In genomic region chr16:85798901-85799496, GRCh38 we compare ENCODE assay signal across 8 cellular contexts. TPM values are rescaled to one million over a fixed set of nuclear protein-coding genes. Genes with fewer than 3 reads are reported as not detected.
DNase-seq lines count a peak whose midpoint lies in the region; ATAC-seq and TF ChIP-seq lines count a peak whose summit lies in the region.

No MANE protein-coding gene starts in this region.

- no peak overlapping the region for H2BK15ac ChIP-seq in neuronal stem cell (ENCODE audit: low read length)

- H3K4me1 Mint-ChIP-seq in activated CD8-positive, alpha-beta memory T cell treated with anti-CD3 and anti-CD28 coated beads, Interleukin-2, amount 10 ng/mL, durations not matched to agents 7 days and 5 days, result peaks cover 52% of the 10 kb centered on the region

- H3K14ac ChIP-seq in neuronal stem cell (ENCODE audit: low read length), result peak overlapping the region; percentile 61

- peak overlapping the region; percentile 95 for H2AFZ ChIP-seq in neuronal stem cell (ENCODE audit: low read length)

- H3K18ac ChIP-seq in neuronal stem cell (ENCODE audit: low read length), result peak overlapping the region; percentile 93

- H3K4me1 ChIP-seq in HUES64 (ENCODE audit: insufficient read depth, low read length), result peaks cover 2% of the 10 kb centered on the region; the same call in 1 of the 2 replicates
- peaks cover 3 to 7% of the 10 kb centered on the region in 2 donors for H3K4me1 ChIP-seq in neuronal stem cell (ENCODE audit: control insufficient read depth in 2 of 2, insufficient read depth in 1 of 2, low read depth in 1 of 2, low read length in 2 of 2)

- peaks cover 18% of the 10 kb centered on the region for H3K79me1 ChIP-seq in neuronal stem cell (ENCODE audit: low read depth, low read length)

- H3K27ac Mint-ChIP-seq in activated CD8-positive, alpha-beta memory T cell treated with anti-CD3 and anti-CD28 coated beads, Interleukin-2, amount 10 ng/mL, durations not matched to agents 7 days and 5 days, result peak overlapping the region; percentile 86

- H3K36me3 Mint-ChIP-seq in activated CD8-positive, alpha-beta memory T cell treated with anti-CD3 and anti-CD28 coated beads, Interleukin-2, amount 10 ng/mL, durations not matched to agents 7 days and 5 days, result peaks cover 39% of the 10 kb centered on the region

- TF ChIP-seq CTCF in fibroblast of the aortic adventitia (IDR thresholded peaks at IDR 0.05; ENCODE audit: insufficient read depth, low read length), result peak; percentile 13

- H3K27ac ChIP-seq in HUES64 (ENCODE audit: low read depth, low read length) (peak overlapping the region; percentile 91), neuronal stem cell (replicated peaks; ENCODE audit: low read length) (peak overlapping the region; percentile 41)

- H2BK12ac ChIP-seq in neuronal stem cell (ENCODE audit: low read length), result no peak overlapping the region

- peaks cover 65% of the 10 kb centered on the region for H3K36me3 ChIP-seq in HUES64 (ENCODE audit: insufficient read depth, low read length)
- peaks cover 22 to 71% of the 10 kb centered on the region in 2 donors for H3K36me3 ChIP-seq in neuronal stem cell (replicated peaks in 1 of 2; ENCODE audit: control insufficient read depth in 2 of 2, insufficient read depth in 2 of 2, low read length in 2 of 2)

- no peaks in the 10 kb centered on the region for H3K27me3 ChIP-seq in HUES64 (ENCODE audit: insufficient read depth, low read length)
- H3K27me3 ChIP-seq in neuronal stem cell (ENCODE audit: control insufficient read depth in 3 of 3, insufficient read depth in 3 of 3, low read depth in 1 of 3, low read length in 3 of 3), result no peaks in the 10 kb centered on the region

- H3K9me3 ChIP-seq in HUES64 (ENCODE audit: insufficient read depth, low read depth, low read length), result no peaks in the 10 kb centered on the region
- no peaks in the 10 kb centered on the region for H3K9me3 ChIP-seq in neuronal stem cell (replicated peaks in 1 of 2; ENCODE audit: control insufficient read depth in 2 of 2, insufficient read depth in 1 of 2, low read depth in 1 of 2, low read length in 2 of 2)

- no peak overlapping the region for H4K91ac ChIP-seq in neuronal stem cell (ENCODE audit: low read depth, low read length, poor library complexity)

- peak overlapping the region; percentile 85 for H3K4me2 ChIP-seq in neuronal stem cell (ENCODE audit: insufficient read depth, low read length, poor library complexity, severe bottlenecking)

- H4K8ac ChIP-seq in neuronal stem cell (ENCODE audit: low read depth, low read length), result no peak overlapping the region

- peak overlapping the region; percentile 94 for H3K9ac ChIP-seq in HUES64 (ENCODE audit: low read depth, low read length)
- H3K9ac ChIP-seq in neuronal stem cell (ENCODE audit: low read depth, low read length, poor library complexity), result peak overlapping the region; percentile 97

- H3K4me3 Mint-ChIP-seq in activated CD8-positive, alpha-beta memory T cell treated with anti-CD3 and anti-CD28 coated beads, Interleukin-2, amount 10 ng/mL, durations not matched to agents 7 days and 5 days, result peak overlapping the region; percentile 86

- peak overlapping the region; percentile 92 for H2BK120ac ChIP-seq in neuronal stem cell (ENCODE audit: low read depth, low read length)

- peak; percentile 5 for ATAC-seq in GM21447 (IDR thresholded peaks at IDR 0.05; ENCODE audit: unreplicated experiment)
- peak; percentile 64 for ATAC-seq in activated CD8-positive, alpha-beta memory T cell treated with anti-CD3 and anti-CD28 coated beads, Interleukin-2, amount 10 ng/mL, durations not matched to agents 7 days and 5 days
- no peak for ATAC-seq in HG02870 (IDR thresholded peaks at IDR 0.05; ENCODE audit: unreplicated experiment)

- no peaks in the 10 kb centered on the region for H3K9me3 Mint-ChIP-seq in activated CD8-positive, alpha-beta memory T cell treated with anti-CD3 and anti-CD28 coated beads, Interleukin-2, amount 10 ng/mL, durations not matched to agents 7 days and 5 days (ENCODE audit: low read depth)

- peak overlapping the region; percentile 26 for H3K4ac ChIP-seq in neuronal stem cell (ENCODE audit: low read length)

- CTCF ChIA-PET in activated CD8-positive, alpha-beta memory T cell treated with anti-CD3 and anti-CD28 coated beads, Interleukin-2, amount 10 ng/mL, durations not matched to agents 7 days and 5 days (lab: Charles Lee), result interaction anchor here (0.7 to 1.8 kb wide), 2 partner anchors 20 to 23 kb away, joined by 3 to 6 read pairs; no protein-coding TSS in a partner anchor

- no peaks in the 10 kb centered on the region for H3K27me3 Mint-ChIP-seq in activated CD8-positive, alpha-beta memory T cell treated with anti-CD3 and anti-CD28 coated beads, Interleukin-2, amount 10 ng/mL, durations not matched to agents 7 days and 5 days

- H3K23ac ChIP-seq in neuronal stem cell (ENCODE audit: low read depth, low read length, poor library complexity), result peak overlapping the region; percentile 96

- H2AK5ac ChIP-seq in neuronal stem cell (ENCODE audit: low read depth, low read length), result peak overlapping the region; percentile 56

- peak overlapping the region; percentile 30 for H2BK5ac ChIP-seq in neuronal stem cell (ENCODE audit: low read length)

- DNase-seq in EH (ENCODE audit: low read depth) (peak; percentile 44), fibroblast of the aortic adventitia (ENCODE audit: low read depth) (peak; percentile 8), neuronal stem cell (ENCODE audit: low spot score) (no peak), NCI-H774 (lab: John Stamatoyannopoulos, UW) (no peak)
- DNase-seq in activated CD8-positive, alpha-beta memory T cell treated with anti-CD3 and anti-CD28 coated beads, Interleukin-2, amount 10 ng/mL, durations not matched to agents 7 days and 5 days, result peak; percentile 63

- H3K4me3 ChIP-seq in HUES64 (ENCODE audit: low read length) (peak overlapping the region; percentile 95), fibroblast of the aortic adventitia (ENCODE audit: low read depth, low read length) (peak overlapping the region; percentile 95), neuronal stem cell (ENCODE audit: low read length in 2 of 2) (peak overlapping the region; percentile 91 to 99)

- under 1% methylated on average over 51 of the region's 51 CpGs for WGBS in HUES64
- WGBS in neuronal stem cell (ENCODE audit: extremely low coverage in 2 of 2, insufficient read length in 2 of 2, insufficient replicate concordance in 1 of 2), 2 donors, result no CpG with 5 or more reads among the region's 51 CpGs

RNA-seq across cellular contexts. Expression of gene EMC8, which starts 0.3 kb away (rescaled TPM):
- 38.7 TPM for polyA plus RNA-seq in HUES64 (2013, experiment 1 of 2)
- 34.2 TPM for polyA plus RNA-seq in HUES64 (2013, experiment 2 of 2)
- total RNA-seq in activated CD8-positive, alpha-beta memory T cell treated with anti-CD3 and anti-CD28 coated beads, Interleukin-2, amount 10 ng/mL, durations not matched to agents 7 days and 5 days, result 10 to 100 TPM; 32.2 to 33.9 TPM
- total RNA-seq in fibroblast of the aortic adventitia (ENCODE audit: low replicate concordance), result 18.6 and 23.8 TPM in 2 replicates
- 25.0 TPM for polyA plus RNA-seq in neuronal stem cell (2013, experiment 1 of 2)
- polyA plus RNA-seq in neuronal stem cell (2013, experiment 2 of 2), result 25.5 TPM

RNA-seq across cellular contexts. Expression of gene COX4I1, which starts 0.5 kb away (rescaled TPM):
- 483 TPM for polyA plus RNA-seq in HUES64 (2013, experiment 1 of 2)
- polyA plus RNA-seq in HUES64 (2013, experiment 2 of 2), result 535 TPM
- total RNA-seq in activated CD8-positive, alpha-beta memory T cell treated with anti-CD3 and anti-CD28 coated beads, Interleukin-2, amount 10 ng/mL, durations not matched to agents 7 days and 5 days, result 100 to 1,000 TPM; 422 to 473 TPM
- total RNA-seq in fibroblast of the aortic adventitia (ENCODE audit: low replicate concordance), result 348 and 421 TPM in 2 replicates
- polyA plus RNA-seq in neuronal stem cell (2013, experiment 1 of 2), result 874 TPM
- 829 TPM for polyA plus RNA-seq in neuronal stem cell (2013, experiment 2 of 2)

RNA-seq across cellular contexts. Expression of gene C16orf74, which starts 48.1 kb away (rescaled TPM):
- polyA plus RNA-seq in HUES64 (2013, experiment 1 of 2), result 2.8 TPM
- 3.6 TPM for polyA plus RNA-seq in HUES64 (2013, experiment 2 of 2)
- total RNA-seq in activated CD8-positive, alpha-beta memory T cell treated with anti-CD3 and anti-CD28 coated beads, Interleukin-2, amount 10 ng/mL, durations not matched to agents 7 days and 5 days, result under 1 TPM; 0.23 to 0.41 TPM
- 0.81 and 12.0 TPM in 2 replicates for total RNA-seq in fibroblast of the aortic adventitia (ENCODE audit: low replicate concordance)
- 2.8 TPM for polyA plus RNA-seq in neuronal stem cell (2013, experiment 1 of 2)
- 3.0 TPM for polyA plus RNA-seq in neuronal stem cell (2013, experiment 2 of 2)

Comparison
In these comparisons a context has a peak if more than half of its experiments do, and no peak if none do; other contexts are left out.
1. DNase-seq: peak in EH (single experiment), activated CD8-positive, alpha-beta memory T cell treated with anti-CD3 and anti-CD28 coated beads, Interleukin-2, amount 10 ng/mL, durations not matched to agents 7 days and 5 days (single experiment) and fibroblast of the aortic adventitia (single experiment); none in neuronal stem cell (single experiment) and NCI-H774 (single experiment).
2. Peak in every context shown above with its lines, with median percentiles within 50 percentile points of each other: H3K4me3 ChIP-seq.